Comparison of ENCODE assay signal across 11 cellular contexts in genomic region chr1:87410771-87411170, GRCh38.
DNase-seq lines count a peak whose midpoint lies in the region; ATAC-seq and TF ChIP-seq lines count a peak whose summit lies in the region.
"Had no signal": no experiment of that assay in that cellular context is flagged by ENCODE, and none has a peak within 500 bp of the region (broad histone marks: within the 10 kb centered on the region; RNA-seq: fewer than 3 reads in every experiment).

No MANE protein-coding gene starts in this region.

- H3K27ac ChIP-seq in BLaER1 treated with 17β-estradiol and CSF1 and Interleukin-3, amounts not matched to agents 10 nM and 100 nM = peak overlapping the region in 2 of 11 experiments; percentile 6 to 26; a peak in 2 of 22 replicates
- peak overlapping the region; percentile 99 for H3K27ac ChIP-seq in OCI-LY1 (ENCODE audit: low read depth, low read length, poor library complexity, severe bottlenecking)
- H3K27ac ChIP-seq: SK-N-MC had no signal

- peak in 50 of 51 donors; percentile 13 to 96 (median 78) for DNase-seq in hypothalamus (lab: John Stamatoyannopoulos, UW)
- DNase-seq in OCI-M2 (lab: John Stamatoyannopoulos, UW; ENCODE audit: unreplicated experiment) = no peak
- no peak for DNase-seq in activated CD4-positive, alpha-beta T cell treated with anti-CD3 and anti-CD28 coated beads for 1 hour
- DNase-seq in T-helper 9 cell = no peak
- DNase-seq: CD8-positive, alpha-beta T cell; dermis blood vessel endothelial cell had no signal

- ATAC-seq in HG02798 (IDR thresholded peaks at IDR 0.05; ENCODE audit: poor library complexity, unreplicated experiment) = peak; percentile 77
- ATAC-seq in GM21786 (IDR thresholded peaks at IDR 0.05; ENCODE audit: unreplicated experiment) = no peak
- ATAC-seq: CD8-positive, alpha-beta T cell had no signal

- H3K9ac ChIP-seq in BLaER1 treated with 17β-estradiol and CSF1 and Interleukin-3, amounts not matched to agents 10 nM and 100 nM = no peak overlapping the region
- H3K9ac ChIP-seq in OCI-LY1 (ENCODE audit: low read length) = peak overlapping the region; percentile 89

- H3K27me3 ChIP-seq in BLaER1 treated with 17β-estradiol and CSF1 and Interleukin-3, amounts not matched to agents 10 nM and 100 nM = no peaks in the 10 kb centered on the region
- no peaks in the 10 kb centered on the region for H3K27me3 ChIP-seq in OCI-LY1 (ENCODE audit: insufficient read depth, low read length)

- no peaks in the 10 kb centered on the region for H4K20me1 ChIP-seq in BLaER1 treated with 17β-estradiol and CSF1 and Interleukin-3, amounts not matched to agents 10 nM and 100 nM
- H4K20me1 ChIP-seq in OCI-LY1 (ENCODE audit: insufficient read depth, low read length) = no peaks in the 10 kb centered on the region

- H2AFZ ChIP-seq in OCI-LY1 (ENCODE audit: low read length) = no peak overlapping the region

- H3K4me3 ChIP-seq in BLaER1 treated with 17β-estradiol and CSF1 and Interleukin-3, amounts not matched to agents 10 nM and 100 nM = no peak overlapping the region
- H3K4me3 ChIP-seq in OCI-LY1 (ENCODE audit: low read depth, low read length, poor library complexity, severe bottlenecking) = peak overlapping the region; percentile 74

- no peak for TF ChIP-seq CTCF in OCI-LY1 (IDR thresholded peaks at IDR 0.05; ENCODE audit: low read length)

- H3K9me2 ChIP-seq in OCI-LY1 (ENCODE audit: low read depth, low read length) = no peaks in the 10 kb centered on the region

- 0 out of 2 replicates have a peak, but pooled peaks cover 3% of the 10 kb centered on the region for H3F3A ChIP-seq in OCI-LY1 (ENCODE audit: insufficient read depth, low read length)

- H3K9me3 ChIP-seq in BLaER1 treated with 17β-estradiol and CSF1 and Interleukin-3, amounts not matched to agents 10 nM and 100 nM (replicated peaks in 1 of 11) = no peaks in the 10 kb centered on the region
- no peaks in the 10 kb centered on the region for H3K9me3 ChIP-seq in OCI-LY1 (ENCODE audit: low read length)

- peak overlapping the region; percentile 10 to 73 (median 50); a peak in 18 of 22 replicates for H3K4me2 ChIP-seq in BLaER1 treated with 17β-estradiol and CSF1 and Interleukin-3, amounts not matched to agents 10 nM and 100 nM
- peak overlapping the region; percentile 98 for H3K4me2 ChIP-seq in OCI-LY1 (ENCODE audit: low read length)

- H3K79me2 ChIP-seq in OCI-LY1 (ENCODE audit: insufficient read depth, low read length) = peaks cover 10% of the 10 kb centered on the region; the same call in 1 of the 2 replicates

- H3K4me1 ChIP-seq in BLaER1 treated with 17β-estradiol and CSF1 and Interleukin-3, amounts not matched to agents 10 nM and 100 nM = peaks cover 3 to 29% (median 20%) of the 10 kb centered on the region in 10 experiments; a peak in 17 of 20 replicates
- H3K4me1 ChIP-seq in OCI-LY1 (ENCODE audit: insufficient read depth, low read length, severe bottlenecking) = peaks cover 74% of the 10 kb centered on the region

- H3K36me3 ChIP-seq in BLaER1 treated with 17β-estradiol and CSF1 and Interleukin-3, amounts not matched to agents 10 nM and 100 nM = no peaks in the 10 kb centered on the region
- peaks cover 22% of the 10 kb centered on the region for H3K36me3 ChIP-seq in OCI-LY1 (ENCODE audit: insufficient read depth, low read length)

Comparison
In these comparisons a context has a peak if more than half of its experiments do, and no peak if none do; other contexts are left out.
1. DNase-seq: peak in hypothalamus (50 of 51); none in OCI-M2 (single experiment), activated CD4-positive, alpha-beta T cell treated with anti-CD3 and anti-CD28 coated beads for 1 hour (single experiment) and T-helper 9 cell (single experiment).